In genomic region chr4:151014521-151015457, GRCh38 we compare ENCODE assay signal across 8 cellular contexts.
DNase-seq lines count a peak whose midpoint lies in the region; ATAC-seq and FAIRE-seq lines count a peak whose summit lies in the region.

A gene with protein sequence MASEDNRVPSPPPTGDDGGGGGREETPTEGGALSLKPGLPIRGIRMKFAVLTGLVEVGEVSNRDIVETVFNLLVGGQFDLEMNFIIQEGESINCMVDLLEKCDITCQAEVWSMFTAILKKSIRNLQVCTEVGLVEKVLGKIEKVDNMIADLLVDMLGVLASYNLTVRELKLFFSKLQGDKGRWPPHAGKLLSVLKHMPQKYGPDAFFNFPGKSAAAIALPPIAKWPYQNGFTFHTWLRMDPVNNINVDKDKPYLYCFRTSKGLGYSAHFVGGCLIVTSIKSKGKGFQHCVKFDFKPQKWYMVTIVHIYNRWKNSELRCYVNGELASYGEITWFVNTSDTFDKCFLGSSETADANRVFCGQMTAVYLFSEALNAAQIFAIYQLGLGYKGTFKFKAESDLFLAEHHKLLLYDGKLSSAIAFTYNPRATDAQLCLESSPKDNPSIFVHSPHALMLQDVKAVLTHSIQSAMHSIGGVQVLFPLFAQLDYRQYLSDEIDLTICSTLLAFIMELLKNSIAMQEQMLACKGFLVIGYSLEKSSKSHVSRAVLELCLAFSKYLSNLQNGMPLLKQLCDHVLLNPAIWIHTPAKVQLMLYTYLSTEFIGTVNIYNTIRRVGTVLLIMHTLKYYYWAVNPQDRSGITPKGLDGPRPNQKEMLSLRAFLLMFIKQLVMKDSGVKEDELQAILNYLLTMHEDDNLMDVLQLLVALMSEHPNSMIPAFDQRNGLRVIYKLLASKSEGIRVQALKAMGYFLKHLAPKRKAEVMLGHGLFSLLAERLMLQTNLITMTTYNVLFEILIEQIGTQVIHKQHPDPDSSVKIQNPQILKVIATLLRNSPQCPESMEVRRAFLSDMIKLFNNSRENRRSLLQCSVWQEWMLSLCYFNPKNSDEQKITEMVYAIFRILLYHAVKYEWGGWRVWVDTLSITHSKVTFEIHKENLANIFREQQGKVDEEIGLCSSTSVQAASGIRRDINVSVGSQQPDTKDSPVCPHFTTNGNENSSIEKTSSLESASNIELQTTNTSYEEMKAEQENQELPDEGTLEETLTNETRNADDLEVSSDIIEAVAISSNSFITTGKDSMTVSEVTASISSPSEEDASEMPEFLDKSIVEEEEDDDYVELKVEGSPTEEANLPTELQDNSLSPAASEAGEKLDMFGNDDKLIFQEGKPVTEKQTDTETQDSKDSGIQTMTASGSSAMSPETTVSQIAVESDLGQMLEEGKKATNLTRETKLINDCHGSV (N-terminal part only) (minus strand): TSS chr4:151015284. CDS start chr4:151014642, 642 bp downstream.

- peaks cover 14% of the 10 kb centered on the region for H3K4me1 ChIP-seq in ACC112 (ENCODE audit: control insufficient read depth, insufficient read depth, low read length, unreplicated experiment)

- DNase-seq in NCI-H226, result peak; percentile 67
- peak; percentile 35 to 69 (median 60) for DNase-seq in activated CD4-positive, CD25-positive, alpha-beta regulatory T cell (lab: John Stamatoyannopoulos, UW)
- DNase-seq in caudate nucleus (lab: John Stamatoyannopoulos, UW), result peak in 59 of 61 donors; percentile 15 to 83 (median 64)
- peak; percentile 78 for DNase-seq in stimulated activated CD4-positive, alpha-beta T cell treated with anti-CD3 and anti-CD28 coated beads, Interleukin-12 subunit alpha, Interleukin-12 subunit beta, amount 100 ng/mL, for 4 hours

- H3K4me3 ChIP-seq in ACC112 (ENCODE audit: low read depth, low read length), result peak within 1 kb of the TSS; percentile 100

- ATAC-seq in GM18873 (IDR thresholded peaks at IDR 0.05; ENCODE audit: low FRiP score, unreplicated experiment) (peak; percentile 44), HG03159 (IDR thresholded peaks at IDR 0.05; ENCODE audit: unreplicated experiment) (peak; percentile 64)

- H3K79me2 ChIP-seq in ACC112 (ENCODE audit: control insufficient read depth, insufficient read depth, low read length, unreplicated experiment), result peaks cover 22% of the 10 kb centered on the region

- H3K27ac ChIP-seq in ACC112 (ENCODE audit: low read depth, low read length) (peak within 1 kb of the TSS; percentile 50; the same call in 1 of the 2 replicates), caudate nucleus (ENCODE audit: low read depth, low read length) (peak within 1 kb of the TSS; percentile 95)

- no peaks in the 10 kb centered on the region for H3K36me3 ChIP-seq in ACC112 (ENCODE audit: insufficient read depth, low read length)

- no peaks in the 10 kb centered on the region for H3K27me3 ChIP-seq in ACC112 (ENCODE audit: insufficient read depth, low read length)

- H2AFZ ChIP-seq in ACC112 (ENCODE audit: low read length, unreplicated experiment), result peak within 1 kb of the TSS; percentile 100

- FAIRE-seq in islet of Langerhans (lab: Jason Lieb, UNC), result peak; percentile 24

Comparison
In these comparisons a context has a peak if more than half of its experiments do, and no peak if none do; other contexts are left out.
1. Peak in every context shown above with its lines: DNase-seq, ATAC-seq, H3K4me3 ChIP-seq and H3K27ac ChIP-seq.